In the genomic region with DNA sequence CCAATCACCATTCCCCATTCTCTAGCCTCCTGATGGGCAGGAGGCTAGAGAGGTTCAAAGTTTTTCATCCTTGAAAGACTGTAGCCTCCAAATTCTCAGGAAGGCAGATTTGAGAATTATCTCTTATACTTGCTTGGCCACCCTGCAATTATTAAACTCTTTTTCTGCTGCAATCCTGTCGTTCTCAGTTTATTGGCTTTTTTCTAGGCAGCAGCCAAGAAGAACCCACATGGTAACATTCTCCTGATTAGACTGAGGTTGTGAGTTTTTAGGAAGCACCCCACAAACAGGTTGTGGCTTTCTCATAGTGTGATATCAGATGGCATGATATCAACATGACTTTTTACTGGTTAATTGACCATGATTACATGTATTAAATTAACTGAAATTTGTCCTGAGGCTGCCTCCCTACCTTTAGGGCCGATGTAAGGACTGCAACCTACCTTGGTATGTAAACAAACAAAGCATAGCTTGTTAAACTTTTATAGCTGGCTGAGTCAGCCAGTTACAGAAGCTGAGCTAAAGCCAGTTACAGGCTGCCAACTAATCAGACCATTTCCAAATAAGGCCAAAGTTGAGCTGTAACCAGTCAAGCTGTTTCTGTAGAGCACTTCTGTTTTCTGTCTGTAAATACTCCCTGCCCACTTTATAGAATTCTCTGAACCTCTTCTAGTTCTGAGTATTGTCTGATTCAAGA, we compare ENCODE assay signal across 9 cellular contexts. TPM values are rescaled to one million over a fixed set of nuclear protein-coding genes. Genes with fewer than 3 reads are reported as not detected.
A peak's percentile ranks its signal among the peaks of the same experiment; 100 is the strongest.
DNase-seq lines count a peak whose midpoint lies in the region; ATAC-seq, FAIRE-seq and TF ChIP-seq lines count a peak whose summit lies in the region.
"Had no signal": no experiment of that assay in that cellular context is flagged by ENCODE, and none has a peak within 500 bp of the region (broad histone marks: within the 10 kb centered on the region; RNA-seq: fewer than 3 reads in every experiment).

No MANE protein-coding gene starts in this region.

- FAIRE-seq in small intestine (lab: Jason Lieb, UNC): no peak

- peak; percentile 22 for DNase-seq in GM12865 (ENCODE audit: low read depth)
- peak; percentile 28 for DNase-seq in MG63
- DNase-seq in small intestine: peak; percentile 14
- no peak for DNase-seq in activated effector memory CD4-positive, alpha-beta T cell treated with anti-CD3 and anti-CD28 coated beads, Interleukin-2, amount 50 U/mL, for 16 hours
- DNase-seq in NCI-H187 treated with DMSO at 0.1 percent for 48 hours (lab: John Stamatoyannopoulos, UW): no peak
- DNase-seq in psoas muscle: no peak
- DNase-seq: endodermal cell had no signal

- H3K9me3 ChIP-seq in MG63 (peaks cover 18% of the 10 kb centered on the region), small intestine (ENCODE audit: control insufficient read depth, low read depth) (no peaks in the 10 kb centered on the region), psoas muscle (no peaks in the 10 kb centered on the region)

- H3K27me3 ChIP-seq in MG63 (no peaks in the 10 kb centered on the region), small intestine (ENCODE audit: control insufficient read depth in 2 of 2, insufficient read depth in 2 of 2, low read length in 2 of 2) (no peaks in the 10 kb centered on the region), psoas muscle (ENCODE audit: insufficient read depth in 3 of 3, low read length in 2 of 3) (no peaks in the 10 kb centered on the region)

- H3K4me3 ChIP-seq in GM12865 (ENCODE audit: low read depth, low read length): no peak overlapping the region
- H3K4me3 ChIP-seq in MG63: no peak overlapping the region
- H3K4me3 ChIP-seq in small intestine (ENCODE audit: low read depth in 1 of 2, low read length in 2 of 2): no peak overlapping the region
- H3K4me3 ChIP-seq in psoas muscle: no peak overlapping the region

- no peak for TF ChIP-seq CTCF in GM12865 (IDR thresholded peaks at IDR 0.05; ENCODE audit: insufficient read depth, low read depth, low read length, missing control alignments)
- no peak for TF ChIP-seq CTCF in psoas muscle (IDR thresholded peaks at IDR 0.05)

- H3K36me3 ChIP-seq in MG63 (no peaks in the 10 kb centered on the region; the same call in 1 of the 2 replicates), small intestine (ENCODE audit: control insufficient read depth in 2 of 2, insufficient read depth in 2 of 2, low read length in 2 of 2) (no peaks in the 10 kb centered on the region), psoas muscle (ENCODE audit: insufficient read depth in 1 of 2, low read depth in 1 of 2) (no peaks in the 10 kb centered on the region)

- ATAC-seq in esophagus mucosa (peak; percentile 24), GM19324 (IDR thresholded peaks at IDR 0.05; ENCODE audit: low FRiP score, unreplicated experiment) (no peak), psoas muscle (no peak)

- intact Hi-C loops in psoas muscle (cut with DNase I): no loop called here

- H3K4me1 ChIP-seq in small intestine (ENCODE audit: control insufficient read depth in 2 of 2, insufficient read depth in 1 of 2, low read depth in 1 of 2, low read length in 1 of 2): peaks cover 0 to 2% of the 10 kb centered on the region in 2 donors
- H3K4me1 ChIP-seq in psoas muscle: peaks cover 16% of the 10 kb centered on the region

- H3K27ac ChIP-seq in small intestine (ENCODE audit: low read depth in 1 of 2, low read length in 1 of 2): no peak overlapping the region
- no peak overlapping the region for H3K27ac ChIP-seq in psoas muscle

- WGBS in small intestine, 3 donors: 48 to 66% (median 57%) methylated on average over 2 of the region's 2 CpGs
- WGBS in psoas muscle, 3 donors: 75 to 80% (median 79%) methylated on average over 2 of the region's 2 CpGs

RNA-seq across cellular contexts. Expression of a gene that starts 3.2 kb away (rescaled TPM):
- 3.7 and 4.0 TPM in 2 replicates for total RNA-seq in MG63 (2014; rRNA removed; shearing (Covaris generic); ENCODE audit: low replicate concordance)
- 3.2 TPM for total RNA-seq in esophagus mucosa
- 1 to 10 TPM; 1.1 to 3.9 (median 2.9) TPM for polyA plus RNA-seq in small intestine
- total RNA-seq in psoas muscle: 10 to 100 TPM in 1 of 4 donors, 1 to 10 TPM in 3; 4.5 to 12.6 (median 8.1) TPM
- polyA plus RNA-seq in psoas muscle: 10 to 100 TPM in 1 of 3 donors, 1 to 10 TPM in 2; 2.8 to 12.9 (median 3.3) TPM

Comparison
In these comparisons a context has a peak if more than half of its experiments do, and no peak if none do; other contexts are left out.
1. DNase-seq: peak in GM12865 (single experiment), MG63 (single experiment) and small intestine (single experiment); none in activated effector memory CD4-positive, alpha-beta T cell treated with anti-CD3 and anti-CD28 coated beads, Interleukin-2, amount 50 U/mL, for 16 hours (single experiment), NCI-H187 treated with DMSO at 0.1 percent for 48 hours (single experiment) and psoas muscle (0 of 2).